In the genomic region with DNA sequence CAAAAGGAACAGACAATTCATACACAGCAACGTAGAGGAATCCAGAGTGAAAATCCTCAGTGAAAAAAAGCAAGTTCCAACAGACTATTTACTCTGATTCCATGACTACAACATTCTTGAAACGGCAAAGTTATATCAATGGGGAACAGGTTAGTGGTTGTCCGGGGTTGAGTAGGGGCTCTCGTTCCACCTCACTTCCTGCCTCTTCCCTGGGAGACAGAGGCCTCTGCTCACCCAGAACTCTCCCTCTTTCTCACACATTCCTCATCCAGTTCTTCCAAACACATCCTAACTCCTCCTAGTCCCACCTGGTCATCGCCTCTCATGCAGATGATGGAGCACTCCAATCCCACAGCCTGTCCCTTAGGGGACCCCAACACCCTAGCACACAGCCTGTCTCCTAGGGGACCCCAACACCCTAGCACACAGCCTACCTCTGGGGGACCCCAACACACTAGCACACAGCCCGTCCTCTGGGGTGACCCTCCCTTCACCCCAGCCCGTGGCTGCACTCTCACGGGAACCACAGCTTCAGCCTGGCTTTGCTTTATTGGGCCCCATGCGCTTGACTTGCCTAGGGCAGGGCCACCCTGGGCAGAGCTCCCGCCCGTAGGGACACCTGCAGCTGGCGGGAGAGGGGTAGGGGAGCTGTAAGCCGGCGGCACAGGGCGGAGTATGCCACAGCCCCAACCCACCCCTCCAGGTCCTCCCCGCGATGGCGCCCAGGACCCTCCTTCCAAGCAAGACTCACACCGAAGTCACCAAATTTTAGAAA, we compare ENCODE assay signal across 11 cellular contexts. TPM values are rescaled to one million over a fixed set of nuclear protein-coding genes. Genes with fewer than 3 reads are reported as not detected.
DNase-seq lines count a peak whose midpoint lies in the region; ATAC-seq and TF ChIP-seq lines count a peak whose summit lies in the region.
"Had no signal": no experiment of that assay in that cellular context is flagged by ENCODE, and none has a peak within 500 bp of the region (broad histone marks: within the 10 kb centered on the region; RNA-seq: fewer than 3 reads in every experiment).

No MANE protein-coding gene starts in this region.

- H3K9me3 ChIP-seq in ectodermal cell (ENCODE audit: control insufficient read depth, low read length) (no peaks in the 10 kb centered on the region), aorta (ENCODE audit: control insufficient read depth, low read length) (no peaks in the 10 kb centered on the region)
- H3K9me3 ChIP-seq: BE2C had no signal

- H3K27me3 Mint-ChIP-seq in stimulated activated naive CD8-positive, alpha-beta T cell treated with anti-CD3 and anti-CD28 coated beads, Interleukin-15, Interleukin-2, amounts not matched to agents 100 ng/mL and 50 ng/mL, for 24 hours = peaks cover 77% of the 10 kb centered on the region
- H3K27me3 Mint-ChIP-seq in natural killer cell (ENCODE audit: low read depth in 2 of 2) = peaks cover 51 to 64% of the 10 kb centered on the region in 2 donors
- H3K27me3 Mint-ChIP-seq in activated CD8-positive, alpha-beta T cell treated with anti-CD3 and anti-CD28 coated beads for 36 hours = peaks cover 69% of the 10 kb centered on the region

- H3K27me3 ChIP-seq in ectodermal cell (ENCODE audit: control insufficient read depth, insufficient read depth, low read length, poor library complexity, severe bottlenecking) (peaks cover 66% of the 10 kb centered on the region), aorta (ENCODE audit: control insufficient read depth in 1 of 2, insufficient read depth in 2 of 2, low read length in 1 of 2) (no peaks in the 10 kb centered on the region)

- H3K9me3 Mint-ChIP-seq in stimulated activated naive CD8-positive, alpha-beta T cell treated with anti-CD3 and anti-CD28 coated beads, Interleukin-15, Interleukin-2, amounts not matched to agents 100 ng/mL and 50 ng/mL, for 24 hours = peaks cover 21% of the 10 kb centered on the region
- H3K9me3 Mint-ChIP-seq in natural killer cell = peaks cover 0 to 5% of the 10 kb centered on the region in 2 donors
- peaks cover 10% of the 10 kb centered on the region for H3K9me3 Mint-ChIP-seq in activated CD8-positive, alpha-beta T cell treated with anti-CD3 and anti-CD28 coated beads for 36 hours

- peaks cover 20% of the 10 kb centered on the region for H3K4me1 Mint-ChIP-seq in stimulated activated naive CD8-positive, alpha-beta T cell treated with anti-CD3 and anti-CD28 coated beads, Interleukin-15, Interleukin-2, amounts not matched to agents 100 ng/mL and 50 ng/mL, for 24 hours (ENCODE audit: low read depth)
- H3K4me1 Mint-ChIP-seq in natural killer cell = peaks cover 18 to 37% of the 10 kb centered on the region in 2 donors
- peaks cover 15% of the 10 kb centered on the region for H3K4me1 Mint-ChIP-seq in activated CD8-positive, alpha-beta T cell treated with anti-CD3 and anti-CD28 coated beads for 36 hours (ENCODE audit: low read depth)

- H3K4me3 ChIP-seq in ectodermal cell (ENCODE audit: insufficient read depth, low read depth, low read length) (peak overlapping the region; percentile 39), aorta (ENCODE audit: low read length in 2 of 2) (no peak overlapping the region)

- peaks cover 5% of the 10 kb centered on the region for H3K36me3 Mint-ChIP-seq in stimulated activated naive CD8-positive, alpha-beta T cell treated with anti-CD3 and anti-CD28 coated beads, Interleukin-15, Interleukin-2, amounts not matched to agents 100 ng/mL and 50 ng/mL, for 24 hours (ENCODE audit: low read depth)
- H3K36me3 Mint-ChIP-seq in natural killer cell = peaks cover 16% of the 10 kb centered on the region
- H3K36me3 Mint-ChIP-seq in activated CD8-positive, alpha-beta T cell treated with anti-CD3 and anti-CD28 coated beads for 36 hours (ENCODE audit: low read depth) = peaks cover 13% of the 10 kb centered on the region

- ATAC-seq in stimulated activated naive CD8-positive, alpha-beta T cell treated with anti-CD3 and anti-CD28 coated beads, Interleukin-15, Interleukin-2, amounts not matched to agents 100 U/mL and 50 U/mL, for 24 hours = no peak
- ATAC-seq in natural killer cell = no peak
- no peak for ATAC-seq in aorta (ENCODE audit: low FRiP score)
- no peak for ATAC-seq in HG03521 (IDR thresholded peaks at IDR 0.05; ENCODE audit: unreplicated experiment)
- no peak for ATAC-seq in activated CD8-positive, alpha-beta T cell treated with anti-CD3 and anti-CD28 coated beads for 36 hours

- no peak for DNase-seq in stimulated activated naive CD8-positive, alpha-beta T cell treated with anti-CD3 and anti-CD28 coated beads, Interleukin-15, Interleukin-2, amounts not matched to agents 100 U/mL and 50 U/mL, for 24 hours
- DNase-seq in natural killer cell = no peak
- peak in 1 of 2 donors; percentile 44 for DNase-seq in aorta
- DNase-seq in kidney glomerular epithelial cell (lab: John Stamatoyannopoulos, UW) = no peak
- no peak for DNase-seq in activated CD8-positive, alpha-beta T cell treated with anti-CD3 and anti-CD28 coated beads for 36 hours
- DNase-seq: BE2C, foreskin fibroblast, NCI-H1694 treated with DMSO at 0.1 percent for 48 hours had no signal

- peak overlapping the region; percentile 0 for H3K4me3 Mint-ChIP-seq in stimulated activated naive CD8-positive, alpha-beta T cell treated with anti-CD3 and anti-CD28 coated beads, Interleukin-15, Interleukin-2, amounts not matched to agents 100 ng/mL and 50 ng/mL, for 24 hours
- peak overlapping the region; percentile 43 for H3K4me3 Mint-ChIP-seq in natural killer cell
- no peak overlapping the region for H3K4me3 Mint-ChIP-seq in activated CD8-positive, alpha-beta T cell treated with anti-CD3 and anti-CD28 coated beads for 36 hours

- H3K27ac Mint-ChIP-seq in stimulated activated naive CD8-positive, alpha-beta T cell treated with anti-CD3 and anti-CD28 coated beads, Interleukin-15, Interleukin-2, amounts not matched to agents 100 ng/mL and 50 ng/mL, for 24 hours = no peak overlapping the region
- peak overlapping the region in 1 of 2 donors; percentile 27 for H3K27ac Mint-ChIP-seq in natural killer cell
- no peak overlapping the region for H3K27ac Mint-ChIP-seq in activated CD8-positive, alpha-beta T cell treated with anti-CD3 and anti-CD28 coated beads for 36 hours

- CTCF ChIA-PET in activated CD8-positive, alpha-beta T cell treated with anti-CD3 and anti-CD28 coated beads for 36 hours (lab: Charles Lee) = interaction anchor here (4.3 kb wide), 1 partner anchor 32 kb away, joined by 14 read pairs; no protein-coding TSS in a partner anchor

- 43 to 52% methylated on average over 19 of the region's 19 CpGs for WGBS in ectodermal cell, 2 experiments
- 72 to 77% methylated on average over 18 to 19 of the region's 19 CpGs for WGBS in aorta, 2 donors

- POLR2A ChIA-PET in activated CD8-positive, alpha-beta T cell treated with anti-CD3 and anti-CD28 coated beads for 36 hours (lab: Charles Lee) = no interaction called here

- intact Hi-C loops in natural killer cell (cut with micrococcal nuclease) = no loop called here
- intact Hi-C loops in aorta (cut with DNase I) = no loop called here
- intact Hi-C loops in activated CD8-positive, alpha-beta T cell treated with anti-CD3 and anti-CD28 coated beads for 36 hours (cut with micrococcal nuclease) = no loop called here

- H3K36me3 ChIP-seq in ectodermal cell (ENCODE audit: control insufficient read depth, insufficient read depth, low read length) = no peaks in the 10 kb centered on the region
- no peaks in the 10 kb centered on the region for H3K36me3 ChIP-seq in aorta (ENCODE audit: control insufficient read depth in 1 of 2, insufficient read depth in 2 of 2, low read length in 1 of 2)
- H3K36me3 ChIP-seq: BE2C had no signal

- no peak overlapping the region for H3K27ac ChIP-seq in ectodermal cell (ENCODE audit: insufficient read depth, low read depth, low read length, poor library complexity, severe bottlenecking)
- H3K27ac ChIP-seq in aorta (ENCODE audit: low read depth in 1 of 2, low read length in 2 of 2) = peak overlapping the region; percentile 3 to 76

- TF ChIP-seq CTCF in natural killer cell (IDR thresholded peaks at IDR 0.05) = no peak
- no peak for TF ChIP-seq CTCF in activated CD8-positive, alpha-beta T cell treated with anti-CD3 and anti-CD28 coated beads for 36 hours (IDR thresholded peaks at IDR 0.05)

- H3K4me1 ChIP-seq in ectodermal cell (ENCODE audit: control insufficient read depth, insufficient read depth, low read length) (peaks cover 14% of the 10 kb centered on the region), aorta (ENCODE audit: control insufficient read depth in 1 of 2, insufficient read depth in 2 of 2, low read length in 2 of 2) (no peaks in the 10 kb centered on the region)
- H3K4me1 ChIP-seq: BE2C had no signal

RNA-seq across cellular contexts. Expression of gene OCA2, which starts 5.2 kb away (rescaled TPM):
- polyA plus RNA-seq in ectodermal cell (2013, experiment 1 of 4) = 0.61 TPM
- 0.73 TPM for polyA plus RNA-seq in ectodermal cell (2013, experiment 2 of 4)
- polyA plus RNA-seq in ectodermal cell (2013, experiment 3 of 4) = 0.64 TPM
- polyA plus RNA-seq in ectodermal cell (2013, experiment 4 of 4) = 0.89 TPM
- 1 to 10 TPM in 1 of 3 donors, under 1 TPM in 2; 0.35 to 1.5 (median 0.56) TPM for total RNA-seq in natural killer cell
- total RNA-seq in aorta = 1 to 10 TPM; 3.0 to 4.0 TPM
- 1 to 10 TPM; 1.6 to 1.9 TPM for polyA plus RNA-seq in aorta
- not detected for total RNA-seq in activated CD8-positive, alpha-beta T cell treated with anti-CD3 and anti-CD28 coated beads for 36 hours
